ENCODE assay signal across 9 cellular contexts in the genomic region with DNA sequence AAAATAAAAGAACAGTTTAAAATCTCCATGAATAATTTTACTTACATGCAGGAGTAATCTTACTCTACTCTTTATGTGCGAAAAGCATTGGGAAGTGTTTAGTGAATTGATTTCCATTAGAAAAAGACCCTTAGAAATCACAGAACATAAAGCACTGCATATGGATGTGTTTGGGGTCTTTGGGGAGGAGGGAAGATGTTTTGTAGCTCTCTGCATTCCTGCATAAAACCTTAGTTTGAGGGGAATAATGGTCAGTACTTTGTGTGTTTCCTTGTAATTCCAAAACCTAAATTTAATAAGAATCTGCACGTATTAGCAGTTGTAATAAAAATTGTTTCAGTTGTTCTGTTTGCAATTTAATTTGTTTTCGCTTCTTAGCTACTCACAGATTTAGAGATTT.
DNase-seq lines count a peak whose midpoint lies in the region; ATAC-seq, FAIRE-seq and TF ChIP-seq lines count a peak whose summit lies in the region.
"Had no signal": no experiment of that assay in that cellular context is flagged by ENCODE, and none has a peak within 500 bp of the region (broad histone marks: within the 10 kb centered on the region; RNA-seq: fewer than 3 reads in every experiment).

No MANE protein-coding gene starts in this region.

- H3K27me3 ChIP-seq in SK-N-SH (ENCODE audit: insufficient read depth), result no peaks in the 10 kb centered on the region

- peak overlapping the region; percentile 80 for H2AFZ ChIP-seq in SK-N-SH (ENCODE audit: low read depth)

- H3K36me3 ChIP-seq in SK-N-SH (replicated peaks in 1 of 2; ENCODE audit: control insufficient read depth in 1 of 2, insufficient read depth in 2 of 2, low read length in 1 of 2), result peaks cover 0 to 5% of the 10 kb centered on the region in 2 experiments
- peaks cover 0 to 4% of the 10 kb centered on the region in 2 donors for H3K36me3 ChIP-seq in kidney (ENCODE audit: control insufficient read depth in 1 of 2, insufficient read depth in 2 of 2, low read length in 2 of 2)

- ATAC-seq in SK-N-SH treated with all-trans-retinoic acid at 6 μM for 48 hours, result no peak; the same call in 2 of the 3 replicates
- ATAC-seq in activated CD4-positive, CD25-positive, alpha-beta regulatory T cell treated with anti-CD3 and anti-CD28 coated beads, Interleukin-2, amount 50 U/mL, for 24 hours, result no peak

- POLR2A ChIA-PET in SK-N-SH (lab: Yijun Ruan, JAX), result interaction anchor here (1.7 kb wide), 1 partner anchor 50 kb away, joined by 6 read pairs; no protein-coding TSS in a partner anchor

- H3K27ac ChIP-seq in SK-N-SH (ENCODE audit: low read depth in 2 of 2, low read length in 1 of 2), result peak overlapping the region; percentile 50 to 79
- peak overlapping the region in 1 of 2 donors; percentile 4 for H3K27ac ChIP-seq in kidney (ENCODE audit: low read depth in 2 of 2, low read length in 2 of 2)
- peak overlapping the region; percentile 58 for H3K27ac ChIP-seq in substantia nigra (ENCODE audit: low read depth, low read length, poor library complexity, severe bottlenecking)

- no peak for FAIRE-seq in kidney (lab: Jason Lieb, UNC)
- FAIRE-seq: A204.1 had no signal

- TF ChIP-seq EP300 in SK-N-SH (IDR thresholded peaks at IDR 0.05; ENCODE audit: borderline replicate concordance in 1 of 2, low read depth in 1 of 2, low read length in 1 of 2), result no peak

- no peaks in the 10 kb centered on the region for H3F3A ChIP-seq in SK-N-SH (replicated peaks; ENCODE audit: insufficient read depth)

- DNase-seq in SK-N-SH (no peak), kidney (no peak), substantia nigra (lab: John Stamatoyannopoulos, UW) (no peak), NCI-H2171 treated with DMSO at 0.1 percent for 48 hours (lab: John Stamatoyannopoulos, UW) (no peak), DMS153 treated with DMSO at 0.1 percent for 48 hours (lab: John Stamatoyannopoulos, UW; ENCODE audit: unreplicated experiment) (no peak)

- no peak for TF ChIP-seq RAD21 in SK-N-SH (IDR thresholded peaks at IDR 0.05; ENCODE audit: low read length)

- H3K9ac ChIP-seq in SK-N-SH, result peak overlapping the region; percentile 70
- H3K9ac ChIP-seq in kidney (ENCODE audit: low read length in 2 of 2), result peak overlapping the region in 1 of 2 donors; percentile 79

- TF ChIP-seq CTCF in SK-N-SH (IDR thresholded peaks at IDR 0.05) (no peak), kidney (IDR thresholded peaks at IDR 0.05; ENCODE audit: borderline replicate concordance, extremely low read depth, insufficient read depth) (no peak)

- no peaks in the 10 kb centered on the region for H3K9me2 ChIP-seq in SK-N-SH

- H3K4me1 Mint-ChIP-seq in activated naive CD8-positive, alpha-beta T cell (ENCODE audit: low read depth), result peaks cover 60% of the 10 kb centered on the region

- H3K79me2 ChIP-seq in SK-N-SH (ENCODE audit: insufficient read depth), result peaks cover 10% of the 10 kb centered on the region

- no peaks in the 10 kb centered on the region for H3K9me3 ChIP-seq in SK-N-SH
- no peaks in the 10 kb centered on the region for H3K9me3 ChIP-seq in kidney (ENCODE audit: control insufficient read depth in 1 of 2, low read length in 2 of 2)

- WGBS in SK-N-SH (ENCODE audit: low lambda C conversion rate), result 23% methylated on average over 3 of the region's 3 CpGs

- H3K27ac Mint-ChIP-seq in activated naive CD8-positive, alpha-beta T cell, result peak overlapping the region; percentile 98

- peaks cover 5% of the 10 kb centered on the region for H3K36me3 Mint-ChIP-seq in activated naive CD8-positive, alpha-beta T cell

- peak overlapping the region; percentile 55 to 68 for H3K4me3 ChIP-seq in SK-N-SH (ENCODE audit: low read depth in 2 of 2, low read length in 1 of 2)
- peak overlapping the region; percentile 71 to 79 for H3K4me3 ChIP-seq in kidney (ENCODE audit: low read length in 2 of 2)

- no peaks in the 10 kb centered on the region for H4K20me1 ChIP-seq in SK-N-SH (ENCODE audit: insufficient read depth)

- H3K27me3 Mint-ChIP-seq in activated naive CD8-positive, alpha-beta T cell, result no peaks in the 10 kb centered on the region

- H3K4me2 ChIP-seq in SK-N-SH, result peak overlapping the region; percentile 75

- CTCF ChIA-PET in SK-N-SH (lab: Yijun Ruan, JAX), result interaction anchor here (1.1 to 1.8 kb wide), 2 partner anchors 26 to 570 kb away, joined by 3 to 5 read pairs; no protein-coding TSS in a partner anchor

- intact Hi-C loops in kidney (cut with DNase I), result no loop called here

- H3K4me1 ChIP-seq in SK-N-SH (ENCODE audit: control insufficient read depth in 1 of 2, insufficient read depth in 2 of 2, low read depth in 1 of 2, low read length in 1 of 2), result peaks cover 13% of the 10 kb centered on the region in 2 experiments; a peak in 3 of 4 replicates
- H3K4me1 ChIP-seq in kidney (ENCODE audit: control insufficient read depth in 1 of 2, insufficient read depth in 1 of 2, low read depth in 1 of 2, low read length in 2 of 2), result peaks cover 4 to 5% of the 10 kb centered on the region in 2 donors

- H3K9me3 Mint-ChIP-seq in activated naive CD8-positive, alpha-beta T cell (ENCODE audit: low read depth), result no peaks in the 10 kb centered on the region

- H3K4me3 Mint-ChIP-seq in activated naive CD8-positive, alpha-beta T cell, result peak overlapping the region; percentile 93

TF ChIP-seq in SK-N-SH, 30 proteins besides CTCF, POLR2A, EP300 and RAD21 (continues in another document):
- TF ChIP-seq, protein P1, sequence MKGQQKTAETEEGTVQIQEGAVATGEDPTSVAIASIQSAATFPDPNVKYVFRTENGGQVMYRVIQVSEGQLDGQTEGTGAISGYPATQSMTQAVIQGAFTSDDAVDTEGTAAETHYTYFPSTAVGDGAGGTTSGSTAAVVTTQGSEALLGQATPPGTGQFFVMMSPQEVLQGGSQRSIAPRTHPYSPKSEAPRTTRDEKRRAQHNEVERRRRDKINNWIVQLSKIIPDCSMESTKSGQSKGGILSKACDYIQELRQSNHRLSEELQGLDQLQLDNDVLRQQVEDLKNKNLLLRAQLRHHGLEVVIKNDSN (IDR thresholded peaks at IDR 0.05; ENCODE audit: borderline replicate concordance, low read depth), result no peak
- TF ChIP-seq YY1 (IDR thresholded peaks at IDR 0.05; ENCODE audit: low read depth), result no peak
- TF ChIP-seq, protein P2, sequence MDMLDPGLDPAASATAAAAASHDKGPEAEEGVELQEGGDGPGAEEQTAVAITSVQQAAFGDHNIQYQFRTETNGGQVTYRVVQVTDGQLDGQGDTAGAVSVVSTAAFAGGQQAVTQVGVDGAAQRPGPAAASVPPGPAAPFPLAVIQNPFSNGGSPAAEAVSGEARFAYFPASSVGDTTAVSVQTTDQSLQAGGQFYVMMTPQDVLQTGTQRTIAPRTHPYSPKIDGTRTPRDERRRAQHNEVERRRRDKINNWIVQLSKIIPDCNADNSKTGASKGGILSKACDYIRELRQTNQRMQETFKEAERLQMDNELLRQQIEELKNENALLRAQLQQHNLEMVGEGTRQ (IDR thresholded peaks at IDR 0.05; ENCODE audit: borderline replicate concordance, low read depth, low read length), result no peak
- TF ChIP-seq GATA2 (CRISPR knock-in tag; IDR thresholded peaks at IDR 0.05), result no peak

TF ChIP-seq in SK-N-SH treated with all-trans-retinoic acid at 6 μM for 48 hours, 23 proteins besides CTCF, POLR2A, EP300 and RAD21 (continues in another document):
- TF ChIP-seq GLIS3 (CRISPR knock-in tag; IDR thresholded peaks at IDR 0.05) (no peak), ZC3H10 (CRISPR knock-in tag; IDR thresholded peaks at IDR 0.05) (no peak), ESRRG (CRISPR knock-in tag; IDR thresholded peaks at IDR 0.05) (no peak), OSR1 (CRISPR knock-in tag; IDR thresholded peaks at IDR 0.05) (no peak), ZFP3 (CRISPR knock-in tag; IDR thresholded peaks at IDR 0.05) (no peak), TCF4 (CRISPR knock-in tag; IDR thresholded peaks at IDR 0.05; ENCODE audit: borderline replicate concordance) (no peak), BACH2 (CRISPR knock-in tag; IDR thresholded peaks at IDR 0.05; ENCODE audit: borderline replicate concordance) (no peak), SNAI2 (CRISPR knock-in tag; IDR thresholded peaks at IDR 0.05) (no peak), TOX (CRISPR knock-in tag; IDR thresholded peaks at IDR 0.05; ENCODE audit: borderline replicate concordance) (no peak), ARNTL (CRISPR knock-in tag; IDR thresholded peaks at IDR 0.05; ENCODE audit: borderline replicate concordance, low read depth) (no peak)
- TF ChIP-seq, protein P3, sequence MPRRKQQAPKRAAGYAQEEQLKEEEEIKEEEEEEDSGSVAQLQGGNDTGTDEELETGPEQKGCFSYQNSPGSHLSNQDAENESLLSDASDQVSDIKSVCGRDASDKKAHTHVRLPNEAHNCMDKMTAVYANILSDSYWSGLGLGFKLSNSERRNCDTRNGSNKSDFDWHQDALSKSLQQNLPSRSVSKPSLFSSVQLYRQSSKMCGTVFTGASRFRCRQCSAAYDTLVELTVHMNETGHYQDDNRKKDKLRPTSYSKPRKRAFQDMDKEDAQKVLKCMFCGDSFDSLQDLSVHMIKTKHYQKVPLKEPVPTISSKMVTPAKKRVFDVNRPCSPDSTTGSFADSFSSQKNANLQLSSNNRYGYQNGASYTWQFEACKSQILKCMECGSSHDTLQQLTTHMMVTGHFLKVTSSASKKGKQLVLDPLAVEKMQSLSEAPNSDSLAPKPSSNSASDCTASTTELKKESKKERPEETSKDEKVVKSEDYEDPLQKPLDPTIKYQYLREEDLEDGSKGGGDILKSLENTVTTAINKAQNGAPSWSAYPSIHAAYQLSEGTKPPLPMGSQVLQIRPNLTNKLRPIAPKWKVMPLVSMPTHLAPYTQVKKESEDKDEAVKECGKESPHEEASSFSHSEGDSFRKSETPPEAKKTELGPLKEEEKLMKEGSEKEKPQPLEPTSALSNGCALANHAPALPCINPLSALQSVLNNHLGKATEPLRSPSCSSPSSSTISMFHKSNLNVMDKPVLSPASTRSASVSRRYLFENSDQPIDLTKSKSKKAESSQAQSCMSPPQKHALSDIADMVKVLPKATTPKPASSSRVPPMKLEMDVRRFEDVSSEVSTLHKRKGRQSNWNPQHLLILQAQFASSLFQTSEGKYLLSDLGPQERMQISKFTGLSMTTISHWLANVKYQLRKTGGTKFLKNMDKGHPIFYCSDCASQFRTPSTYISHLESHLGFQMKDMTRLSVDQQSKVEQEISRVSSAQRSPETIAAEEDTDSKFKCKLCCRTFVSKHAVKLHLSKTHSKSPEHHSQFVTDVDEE (CRISPR knock-in tag; IDR thresholded peaks at IDR 0.05), result no peak
